ENCODE assay signal across 20 cellular contexts in genomic region chr18:10441472-10441871, GRCh38. TPM values are rescaled to one million over a fixed set of nuclear protein-coding genes. Genes with fewer than 3 reads are reported as not detected.
"Had no signal": no experiment of that assay in that cellular context is flagged by ENCODE, and none has a peak within 500 bp of the region (broad histone marks: within the 10 kb centered on the region; RNA-seq: fewer than 3 reads in every experiment).

No MANE protein-coding gene starts in this region.

- H3K36me3 ChIP-seq: esophagus muscularis mucosa, left ventricle myocardium inferior, right lobe of liver, spleen, thoracic aorta, transverse colon had no signal

- H3K4me3 Mint-ChIP-seq: immature natural killer cell; naive thymus-derived CD4-positive, alpha-beta T cell; nephron progenitor cell; stimulated activated naive B cell treated with anti-CD40 and anti-IgM and Interleukin-4, amounts not matched to agents 10 μg/mL and 1 μg/mL and 100 μg/mL, for 72 hours; stimulated activated naive CD8-positive, alpha-beta T cell treated with anti-CD3 and anti-CD28 coated beads, Interleukin-15, amount 100 ng/mL, for 72 hours had no signal

- DNase-seq: cortex of kidney; effector memory CD4-positive, alpha-beta T cell; foreskin keratinocyte; immature natural killer cell; left ventricle myocardium inferior; naive thymus-derived CD4-positive, alpha-beta T cell; nephron progenitor cell; psoas muscle; right lobe of liver; spleen; stimulated activated CD4-positive, alpha-beta T cell treated with anti-CD3 and anti-CD28 coated beads, Interleukin-15, amount 100 ng/mL, for 24 hours; stimulated activated CD4-positive, alpha-beta T cell treated with anti-CD3 and anti-CD28 coated beads, Interleukin-1b, Interleukin-23, amount 100 ng/mL, for 48 hours; stimulated activated CD4-positive, alpha-beta T cell treated with anti-CD3 and anti-CD28 coated beads, Interleukin-4, amount 100 ng/mL, for 4 hours; stimulated activated naive B cell treated with anti-CD40 and anti-IgM and Interleukin-4, amounts not matched to agents 10 μg/mL and 1 μg/mL and 100 μg/mL, for 72 hours; stimulated activated naive CD8-positive, alpha-beta T cell treated with anti-CD3 and anti-CD28 coated beads, Interleukin-15, amount 100 ng/mL, for 72 hours; transverse colon had no signal

- H3K27ac Mint-ChIP-seq: immature natural killer cell; naive thymus-derived CD4-positive, alpha-beta T cell; stimulated activated naive B cell treated with anti-CD40 and anti-IgM and Interleukin-4, amounts not matched to agents 10 μg/mL and 1 μg/mL and 100 μg/mL, for 72 hours had no signal

- H3K27me3 ChIP-seq: right lobe of liver had no signal

- H3K36me3 Mint-ChIP-seq: immature natural killer cell; naive thymus-derived CD4-positive, alpha-beta T cell; stimulated activated naive B cell treated with anti-CD40 and anti-IgM and Interleukin-4, amounts not matched to agents 10 μg/mL and 1 μg/mL and 100 μg/mL, for 72 hours had no signal

- H3K9me3 Mint-ChIP-seq: naive thymus-derived CD4-positive, alpha-beta T cell; nephron progenitor cell; stimulated activated naive B cell treated with anti-CD40 and anti-IgM and Interleukin-4, amounts not matched to agents 10 μg/mL and 1 μg/mL and 100 μg/mL, for 72 hours; stimulated activated naive CD8-positive, alpha-beta T cell treated with anti-CD3 and anti-CD28 coated beads, Interleukin-15, amount 100 ng/mL, for 72 hours had no signal

- H3K9me3 ChIP-seq: esophagus muscularis mucosa, left ventricle myocardium inferior, psoas muscle, right lobe of liver, spleen, thoracic aorta, transverse colon had no signal

- H3K4me3 ChIP-seq: esophagus muscularis mucosa, left ventricle myocardium inferior, psoas muscle, right lobe of liver, spleen, thoracic aorta, transverse colon had no signal

- H3K27ac ChIP-seq: epithelial cell of prostate, esophagus muscularis mucosa, foreskin keratinocyte, left ventricle myocardium inferior, psoas muscle, right lobe of liver, spleen, thoracic aorta, transverse colon had no signal

- H3K4me1 Mint-ChIP-seq: immature natural killer cell; stimulated activated naive CD8-positive, alpha-beta T cell treated with anti-CD3 and anti-CD28 coated beads, Interleukin-15, amount 100 ng/mL, for 72 hours had no signal

- ATAC-seq: foreskin keratinocyte; naive thymus-derived CD4-positive, alpha-beta T cell; psoas muscle; right lobe of liver; stimulated activated naive B cell treated with anti-CD40 and anti-IgM and Interleukin-4, amounts not matched to agents 10 μg/mL and 1 μg/mL and 100 μg/mL, for 72 hours; stimulated activated naive CD8-positive, alpha-beta T cell treated with anti-CD3 and anti-CD28 coated beads, Interleukin-15, amount 100 ng/mL, for 72 hours had no signal

- H3K4me1 ChIP-seq: esophagus muscularis mucosa, foreskin keratinocyte, left ventricle myocardium inferior, psoas muscle, right lobe of liver, spleen, transverse colon had no signal

- H3K27me3 Mint-ChIP-seq: stimulated activated naive B cell treated with anti-CD40 and anti-IgM and Interleukin-4, amounts not matched to agents 10 μg/mL and 1 μg/mL and 100 μg/mL, for 72 hours had no signal

RNA-seq across cellular contexts. Expression of gene APCDD1, which starts 13.0 kb away (rescaled TPM):
- total RNA-seq: lung microvascular endothelial cell had no signal
